ENCODE assay signal across 11 cellular contexts in the genomic region with DNA sequence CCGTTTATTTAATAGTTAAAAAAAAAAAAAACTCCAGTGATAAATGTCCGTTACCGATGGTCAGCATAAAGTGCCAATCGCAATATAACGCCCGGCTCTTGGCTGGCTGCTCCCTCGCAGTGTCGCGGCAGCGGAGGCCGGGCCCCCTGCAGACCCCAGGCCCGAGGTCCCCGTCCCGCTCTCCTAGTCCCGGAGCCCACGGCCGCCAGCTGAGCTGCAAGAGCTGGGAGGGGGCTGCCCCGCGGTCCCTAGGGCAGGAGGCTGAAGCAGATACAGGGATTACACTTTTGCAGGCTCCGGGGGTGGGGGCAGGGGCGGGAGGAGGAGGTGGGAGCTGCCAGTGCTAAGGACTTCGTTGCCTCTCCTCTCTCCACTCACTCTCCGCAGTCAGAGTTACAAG. TPM values are rescaled to one million over a fixed set of nuclear protein-coding genes. Genes with fewer than 3 reads are reported as not detected.
DNase-seq lines count a peak whose midpoint lies in the region; ATAC-seq and TF ChIP-seq lines count a peak whose summit lies in the region.
"Had no signal": no experiment of that assay in that cellular context is flagged by ENCODE, and none has a peak within 500 bp of the region (broad histone marks: within the 10 kb centered on the region; RNA-seq: fewer than 3 reads in every experiment).

No MANE protein-coding gene starts in this region.

- no peak overlapping the region for H3K27ac ChIP-seq in CD8-positive, alpha-beta memory T cell (ENCODE audit: low read depth, low read length)
- H3K27ac ChIP-seq in MM.1S (ENCODE audit: low read length) (no peak overlapping the region), gastroesophageal sphincter (peak overlapping the region; percentile 48 to 97 (median 91))

- TF ChIP-seq CTCF in MM.1S (IDR thresholded peaks at IDR 0.05; ENCODE audit: low read length) (no peak), gastroesophageal sphincter (IDR thresholded peaks at IDR 0.05) (no peak), osteocyte (IDR thresholded peaks at IDR 0.05) (no peak)

- H3K9ac ChIP-seq in MM.1S (ENCODE audit: low read length): no peak overlapping the region; the same call in 1 of the 2 replicates

- no peaks in the 10 kb centered on the region for H4K20me1 ChIP-seq in MM.1S (ENCODE audit: insufficient read depth, low read length)

- H3K4me1 Mint-ChIP-seq in CD8-positive, alpha-beta memory T cell: peaks cover 33 to 54% (median 36%) of the 10 kb centered on the region in 3 donors
- peaks cover 24% of the 10 kb centered on the region for H3K4me1 Mint-ChIP-seq in osteocyte (ENCODE audit: unreplicated experiment)

- no peak for DNase-seq in CD8-positive, alpha-beta memory T cell
- DNase-seq in MM.1S (no peak), osteocyte (ENCODE audit: extremely low spot score, unreplicated experiment) (peak; percentile 67), superior temporal gyrus (ENCODE audit: extremely low spot score) (no peak)
- DNase-seq: CD8-positive, alpha-beta T cell; esophagus squamous epithelium; NCI-H1048 had no signal

- H3K4me3 ChIP-seq in CD8-positive, alpha-beta memory T cell (ENCODE audit: low read length): no peak overlapping the region
- H3K4me3 ChIP-seq in MM.1S (ENCODE audit: low read length) (peak overlapping the region; percentile 38), gastroesophageal sphincter (peak overlapping the region; percentile 2 to 38)

- peaks cover 68% of the 10 kb centered on the region for H3K27me3 ChIP-seq in CD8-positive, alpha-beta memory T cell (ENCODE audit: insufficient read depth, low read length, poor library complexity, severe bottlenecking)
- H3K27me3 ChIP-seq in MM.1S (replicated peaks; ENCODE audit: insufficient read depth, low read length) (peaks cover 50% of the 10 kb centered on the region), gastroesophageal sphincter (peaks cover 31% of the 10 kb centered on the region)

- no peaks in the 10 kb centered on the region; the same call in 1 of the 2 replicates for H3F3A ChIP-seq in MM.1S (ENCODE audit: insufficient read depth, low read length)

- H3K36me3 Mint-ChIP-seq in CD8-positive, alpha-beta memory T cell: peaks cover 3 to 11% (median 6%) of the 10 kb centered on the region in 3 donors
- H3K36me3 Mint-ChIP-seq in osteocyte (ENCODE audit: unreplicated experiment): peaks cover 17% of the 10 kb centered on the region

- no peak for TF ChIP-seq EP300 in gastroesophageal sphincter (IDR thresholded peaks at IDR 0.05)

- CTCF ChIA-PET in CD8-positive, alpha-beta memory T cell (lab: Charles Lee): no interaction called here

- peak overlapping the region in 2 of 8 donors; percentile 50 to 53 for H3K27ac Mint-ChIP-seq in CD8-positive, alpha-beta memory T cell
- no peak overlapping the region for H3K27ac Mint-ChIP-seq in osteocyte (ENCODE audit: unreplicated experiment)
- H3K27ac Mint-ChIP-seq: CD8-positive, alpha-beta T cell had no signal

- H3K27me3 Mint-ChIP-seq in CD8-positive, alpha-beta memory T cell: peaks cover 73 to 79% of the 10 kb centered on the region in 2 donors
- H3K27me3 Mint-ChIP-seq in osteocyte (ENCODE audit: unreplicated experiment): peaks cover 11% of the 10 kb centered on the region

- H3K4me1 ChIP-seq in CD8-positive, alpha-beta memory T cell (ENCODE audit: insufficient read depth, low read length): peaks cover 49% of the 10 kb centered on the region
- H3K4me1 ChIP-seq in MM.1S (ENCODE audit: low read length) (peaks cover 13% of the 10 kb centered on the region; the same call in 1 of the 2 replicates), gastroesophageal sphincter (peaks cover 0 to 86% (median 25%) of the 10 kb centered on the region in 3 donors)

- POLR2A ChIA-PET in CD8-positive, alpha-beta memory T cell (lab: Charles Lee): no interaction called here

- no peaks in the 10 kb centered on the region for H3K9me2 ChIP-seq in MM.1S (replicated peaks; ENCODE audit: insufficient read depth, low read length)

- peak overlapping the region in 6 of 7 donors; percentile 46 to 61 (median 56) for H3K4me3 Mint-ChIP-seq in CD8-positive, alpha-beta memory T cell
- H3K4me3 Mint-ChIP-seq in osteocyte (ENCODE audit: unreplicated experiment): no peak overlapping the region

- no peak overlapping the region for H2AFZ ChIP-seq in MM.1S (ENCODE audit: low read length)

- H3K79me2 ChIP-seq in MM.1S (ENCODE audit: low read length): 0 out of 2 replicates have a peak, but pooled peaks cover 3% of the 10 kb centered on the region

- H3K36me3 ChIP-seq in CD8-positive, alpha-beta memory T cell (ENCODE audit: insufficient read depth, low read length): no peaks in the 10 kb centered on the region
- H3K36me3 ChIP-seq in MM.1S (replicated peaks; ENCODE audit: insufficient read depth, low read length) (no peaks in the 10 kb centered on the region), gastroesophageal sphincter (peaks cover 0 to 32% of the 10 kb centered on the region in 2 donors)
- H3K36me3 ChIP-seq: esophagus squamous epithelium had no signal

- H3K9me3 Mint-ChIP-seq in CD8-positive, alpha-beta memory T cell: peaks cover 0 to 5% (median 0%) of the 10 kb centered on the region in 5 donors
- no peaks in the 10 kb centered on the region for H3K9me3 Mint-ChIP-seq in osteocyte (ENCODE audit: unreplicated experiment)
- H3K9me3 Mint-ChIP-seq: CD8-positive, alpha-beta T cell had no signal

- TF ChIP-seq POLR2A in gastroesophageal sphincter (IDR thresholded peaks at IDR 0.05): no peak

- peak overlapping the region; percentile 81 for H3K4me2 ChIP-seq in MM.1S (ENCODE audit: low read depth, low read length)

- no peaks in the 10 kb centered on the region for H3K9me3 ChIP-seq in CD8-positive, alpha-beta memory T cell (ENCODE audit: low read length)
- H3K9me3 ChIP-seq in MM.1S (replicated peaks; ENCODE audit: insufficient read depth, low read length) (no peaks in the 10 kb centered on the region), gastroesophageal sphincter (no peaks in the 10 kb centered on the region)
- H3K9me3 ChIP-seq: esophagus squamous epithelium had no signal

- 21 to 53% methylated on average over 3 to 5 of the region's 23 CpGs for WGBS in gastroesophageal sphincter (ENCODE audit: low coverage in 1 of 2), 2 donors

- no peak for ATAC-seq in gastroesophageal sphincter
- no peak for ATAC-seq in HG02588 (IDR thresholded peaks at IDR 0.05; ENCODE audit: unreplicated experiment)
- no peak for ATAC-seq in GM21360 (IDR thresholded peaks at IDR 0.05; ENCODE audit: unreplicated experiment)
- ATAC-seq: CD8-positive, alpha-beta T cell had no signal

RNA-seq across cellular contexts. Expression of a gene that starts 6.9 kb away (rescaled TPM):
- total RNA-seq in CD8-positive, alpha-beta memory T cell: not detected
- not detected for polyA plus RNA-seq in CD8-positive, alpha-beta memory T cell
- 10 to 100 TPM; 30.7 to 75.0 (median 50.7) TPM for total RNA-seq in gastroesophageal sphincter
- 5.8 and 6.1 TPM in 2 replicates for total RNA-seq in osteocyte
- total RNA-seq: CD8-positive, alpha-beta T cell; HT1080 had no signal

Comparison
In these comparisons a context has a peak if more than half of its experiments do, and no peak if none do; other contexts are left out.
1. H3K27ac ChIP-seq: peak in gastroesophageal sphincter (4 of 4); none in CD8-positive, alpha-beta memory T cell (single experiment) and MM.1S (single experiment).